ENCODE assay signal across 8 cellular contexts in the genomic region with DNA sequence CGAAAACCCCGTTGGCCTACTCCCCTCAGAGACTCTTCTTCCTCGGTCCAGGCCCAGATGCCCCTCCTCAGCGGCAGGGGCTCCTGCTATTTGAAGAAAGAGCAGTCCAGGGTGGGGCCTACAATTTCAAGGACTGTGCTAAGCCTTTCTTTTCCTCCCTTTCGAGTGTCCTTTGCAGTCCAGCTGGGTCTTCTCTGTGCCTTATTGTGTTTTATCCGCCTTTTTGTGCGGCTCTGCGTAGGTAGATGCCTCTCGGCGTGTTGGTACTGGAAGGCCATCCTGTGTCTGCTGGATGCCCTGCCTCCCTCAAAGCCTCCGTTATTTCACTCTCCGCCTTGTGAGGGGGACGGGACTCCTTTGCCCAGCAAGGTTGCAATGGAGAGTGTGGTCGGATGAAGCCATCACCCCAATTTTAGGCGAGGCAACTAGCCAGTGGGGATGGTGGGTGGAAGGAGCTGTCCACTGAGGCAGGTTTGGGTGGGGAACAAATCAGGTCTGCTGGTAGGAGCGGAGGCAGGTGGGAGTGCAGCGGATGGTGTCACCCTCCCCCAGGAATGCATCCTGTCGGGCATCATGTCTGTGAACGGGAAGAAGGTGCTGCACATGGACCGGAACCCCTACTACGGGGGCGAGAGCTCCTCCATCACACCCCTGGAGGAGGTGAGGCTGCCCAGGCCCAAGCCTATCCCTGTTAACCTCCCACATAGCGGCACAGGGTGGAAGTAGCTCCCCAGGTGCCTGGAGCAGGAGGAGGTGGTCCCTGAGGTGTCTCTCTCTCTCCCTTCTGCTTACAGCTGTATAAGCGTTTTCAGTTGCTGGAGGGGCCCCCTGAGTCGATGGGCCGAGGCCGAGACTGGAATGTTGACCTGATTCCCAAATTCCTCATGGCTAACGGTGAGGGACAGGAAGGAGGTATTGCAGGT. TPM values are rescaled to one million over a fixed set of nuclear protein-coding genes. Genes with fewer than 3 reads are reported as not detected.
DNase-seq lines count a peak whose midpoint lies in the region; ATAC-seq and TF ChIP-seq lines count a peak whose summit lies in the region.

No MANE protein-coding gene starts in this region.

- H3K4me3 Mint-ChIP-seq in progenitor cell of endocrine pancreas (ENCODE audit: low read depth) = peak overlapping the region; percentile 81

- no peaks in the 10 kb centered on the region for H3K9me2 ChIP-seq in DOHH2 (replicated peaks; ENCODE audit: control insufficient read depth, low read length)

- peaks cover 13% of the 10 kb centered on the region for H3K4me1 ChIP-seq in DOHH2 (ENCODE audit: control insufficient read depth, low read length)
- no peaks in the 10 kb centered on the region for H3K4me1 ChIP-seq in RWPE2 (ENCODE audit: insufficient read depth, poor library complexity, severe bottlenecking)
- peaks cover 7 to 27% (median 23%) of the 10 kb centered on the region in 4 donors for H3K4me1 ChIP-seq in esophagus muscularis mucosa

- intact Hi-C loops in esophagus muscularis mucosa (cut with DNase I) = loop anchor here (5.0 kb wide), 1 partner anchor 49 kb away; a partner anchor contains a TSS

- H3K27me3 Mint-ChIP-seq in progenitor cell of endocrine pancreas = no peaks in the 10 kb centered on the region

- H3K9me3 ChIP-seq in DOHH2 (ENCODE audit: control insufficient read depth, insufficient read depth, low read length) (no peaks in the 10 kb centered on the region), RWPE2 (ENCODE audit: severe bottlenecking) (no peaks in the 10 kb centered on the region), esophagus muscularis mucosa (no peaks in the 10 kb centered on the region)

- TF ChIP-seq CTCF in DOHH2 (IDR thresholded peaks at IDR 0.05; ENCODE audit: low read depth, low read length, poor library complexity, severe bottlenecking) (no peak), RWPE2 (IDR thresholded peaks at IDR 0.05; ENCODE audit: poor library complexity, severe bottlenecking) (no peak), esophagus muscularis mucosa (IDR thresholded peaks at IDR 0.05) (no peak), progenitor cell of endocrine pancreas (IDR thresholded peaks at IDR 0.05; ENCODE audit: unreplicated experiment) (no peak)

- ATAC-seq in RWPE2 (ENCODE audit: low read depth) = no peak
- ATAC-seq in GM21390 (IDR thresholded peaks at IDR 0.05; ENCODE audit: unreplicated experiment) = no peak
- ATAC-seq in HG03439 (IDR thresholded peaks at IDR 0.05; ENCODE audit: unreplicated experiment) = no peak

- H3K36me3 ChIP-seq in DOHH2 (ENCODE audit: control insufficient read depth, low read length) = peaks cover 14% of the 10 kb centered on the region
- H3K36me3 ChIP-seq in RWPE2 (ENCODE audit: low read depth) = peaks cover 26% of the 10 kb centered on the region
- H3K36me3 ChIP-seq in esophagus muscularis mucosa = peaks cover 4 to 63% (median 60%) of the 10 kb centered on the region in 4 donors

- no peaks in the 10 kb centered on the region for H4K20me1 ChIP-seq in DOHH2 (ENCODE audit: control insufficient read depth, insufficient read depth, low read depth, low read length)

- H3K27ac Mint-ChIP-seq in progenitor cell of endocrine pancreas = no peak overlapping the region

- H3K27me3 ChIP-seq in DOHH2 (ENCODE audit: control insufficient read depth, low read length) = no peaks in the 10 kb centered on the region
- no peaks in the 10 kb centered on the region for H3K27me3 ChIP-seq in RWPE2 (ENCODE audit: insufficient read depth, poor library complexity, severe bottlenecking)
- no peaks in the 10 kb centered on the region for H3K27me3 ChIP-seq in esophagus muscularis mucosa

- H3K4me2 ChIP-seq in DOHH2 (ENCODE audit: low read length) = peak overlapping the region; percentile 83

- H3K79me2 ChIP-seq in DOHH2 (ENCODE audit: control insufficient read depth, low read length) = peaks cover 23% of the 10 kb centered on the region

- no peak overlapping the region for H3K27ac ChIP-seq in DOHH2 (ENCODE audit: low read depth, low read length)
- H3K27ac ChIP-seq in RWPE2 (ENCODE audit: poor library complexity, severe bottlenecking) = peak overlapping the region; percentile 54
- H3K27ac ChIP-seq in esophagus muscularis mucosa (replicated peaks in 1 of 4) = peak overlapping the region; percentile 88 to 91 (median 90)

- no peak for TF ChIP-seq POLR2A in esophagus muscularis mucosa (IDR thresholded peaks at IDR 0.05; ENCODE audit: low read depth)

- peaks cover 4% of the 10 kb centered on the region for H3K4me1 Mint-ChIP-seq in progenitor cell of endocrine pancreas (ENCODE audit: low read depth)

- H3K4me3 ChIP-seq in DOHH2 (ENCODE audit: low read length) = peak overlapping the region; percentile 80
- H3K4me3 ChIP-seq in RWPE2 (ENCODE audit: severe bottlenecking) = peak overlapping the region; percentile 95
- H3K4me3 ChIP-seq in esophagus muscularis mucosa = peak overlapping the region; percentile 68 to 84 (median 74)

- WGBS in esophagus muscularis mucosa = 58% methylated on average over 27 of the region's 28 CpGs

- no peak for DNase-seq in RWPE2 (ENCODE audit: low spot score)
- no peak for DNase-seq in esophagus muscularis mucosa (ENCODE audit: extremely low spot score)
- DNase-seq in progenitor cell of endocrine pancreas (ENCODE audit: low spot score, unreplicated experiment) = no peak
- DNase-seq in stimulated activated CD4-positive, alpha-beta T cell treated with anti-CD3 and anti-CD28 coated beads, Interleukin-4, amount 100 ng/mL, for 4 hours = no peak
- DNase-seq in H4 (ENCODE audit: low spot score) = no peak

- peaks cover 5% of the 10 kb centered on the region for H3K36me3 Mint-ChIP-seq in progenitor cell of endocrine pancreas (ENCODE audit: insufficient read depth)

- peaks cover under 1% of the 10 kb centered on the region; the same call in 1 of the 2 replicates for H3F3A ChIP-seq in DOHH2 (ENCODE audit: control insufficient read depth, insufficient read depth)

- no peak for TF ChIP-seq EP300 in esophagus muscularis mucosa (IDR thresholded peaks at IDR 0.05)

- H3K9me3 Mint-ChIP-seq in progenitor cell of endocrine pancreas (ENCODE audit: low read depth) = no peaks in the 10 kb centered on the region

RNA-seq across cellular contexts. Expression of a gene that starts 1.3 kb away (rescaled TPM):
- total RNA-seq in esophagus muscularis mucosa (100 to 1,000 TPM; 105 to 148 (median 128) TPM), progenitor cell of endocrine pancreas (149 and 151 TPM in 2 replicates)
- 62.2 and 68.0 TPM in 2 replicates for total RNA-seq in H4 (2014; rRNA removed; shearing (Covaris generic))

RNA-seq across cellular contexts. Expression of a gene that starts 5.7 kb away (rescaled TPM):
- total RNA-seq in esophagus muscularis mucosa (10 to 100 TPM; 47.7 to 63.5 (median 56.7) TPM), progenitor cell of endocrine pancreas (65.8 and 66.7 TPM in 2 replicates)
- 52.2 and 63.0 TPM in 2 replicates for total RNA-seq in H4 (2014; rRNA removed; shearing (Covaris generic))

RNA-seq across cellular contexts. Expression of a gene that starts 9.8 kb away (rescaled TPM):
- 10 to 100 TPM; 27.4 to 67.2 (median 34.7) TPM for total RNA-seq in esophagus muscularis mucosa
- total RNA-seq in progenitor cell of endocrine pancreas = 82.1 and 87.5 TPM in 2 replicates
- 60.2 and 69.2 TPM in 2 replicates for total RNA-seq in H4 (2014; rRNA removed; shearing (Covaris generic))

RNA-seq across cellular contexts. Expression of a gene that starts 19.8 kb away (rescaled TPM):
- 10 to 100 TPM in 1 of 4 donors, 1 to 10 TPM in 3; 2.2 to 17.9 (median 4.3) TPM for total RNA-seq in esophagus muscularis mucosa
- 135 and 148 TPM in 2 replicates for total RNA-seq in progenitor cell of endocrine pancreas
- total RNA-seq in H4 (2014; rRNA removed; shearing (Covaris generic)) = 1.6 and 1.9 TPM in 2 replicates

RNA-seq across cellular contexts. Expression of a gene that starts 26.9 kb away (rescaled TPM):
- total RNA-seq in esophagus muscularis mucosa (10 to 100 TPM; 18.6 to 43.6 (median 32.5) TPM), progenitor cell of endocrine pancreas (34.5 and 38.4 TPM in 2 replicates)
- 15.1 and 15.3 TPM in 2 replicates for total RNA-seq in H4 (2014; rRNA removed; shearing (Covaris generic))
